Comparison of ENCODE assay signal across 8 cellular contexts in the genomic region with DNA sequence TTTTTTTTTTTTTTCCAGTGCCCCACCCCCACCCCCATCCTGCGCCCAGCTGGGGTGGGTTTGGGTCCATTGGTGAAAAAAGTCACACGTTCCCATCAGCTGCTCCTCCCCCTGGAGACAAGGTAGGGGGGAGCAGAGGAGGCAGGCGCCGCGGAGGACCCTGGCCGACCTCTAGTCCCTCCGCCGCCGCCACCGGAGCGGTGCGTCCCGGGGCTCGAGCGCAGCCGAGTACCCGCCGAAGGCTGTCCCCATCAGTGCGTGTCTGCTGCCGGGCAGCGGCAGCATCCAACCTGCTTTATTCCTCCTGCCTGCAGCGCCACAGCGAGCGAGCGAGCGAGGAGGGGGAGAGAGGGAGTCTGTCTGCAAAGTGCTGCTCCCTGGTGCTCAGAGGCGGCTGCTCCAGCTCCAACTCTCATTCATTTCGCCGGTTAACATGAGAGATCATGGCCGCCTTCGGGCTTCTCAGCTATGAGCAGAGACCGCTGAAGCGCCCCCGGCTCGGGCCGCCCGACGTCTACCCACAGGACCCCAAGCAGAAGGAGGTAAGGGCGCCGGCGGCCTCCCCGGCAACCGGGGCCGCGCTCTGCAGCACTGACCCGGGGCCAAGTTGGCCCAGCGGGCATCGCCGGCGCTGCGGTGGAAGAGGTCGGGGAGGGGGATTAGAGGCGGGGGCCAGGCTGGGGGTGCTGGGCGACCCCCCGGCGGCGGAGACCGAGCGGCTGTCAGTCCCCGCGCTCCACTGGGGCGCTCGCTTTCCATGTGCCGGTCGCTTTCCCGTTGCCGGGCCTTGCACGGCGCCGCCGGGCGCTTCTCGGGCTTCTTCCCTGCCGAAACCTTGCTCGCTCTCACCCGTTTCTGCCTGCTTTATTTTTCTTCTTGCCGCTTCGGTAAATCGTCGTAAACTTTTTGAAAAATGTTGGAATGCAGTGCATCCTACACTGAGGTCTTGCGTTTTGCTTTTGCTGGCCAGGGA.
A peak's percentile ranks its signal among the peaks of the same experiment; 100 is the strongest.
DNase-seq lines count a peak whose midpoint lies in the region; ATAC-seq and TF ChIP-seq lines count a peak whose summit lies in the region.

No MANE protein-coding gene starts in this region.

- H3K36me3 Mint-ChIP-seq in effector memory CD8-positive, alpha-beta T cell (ENCODE audit: insufficient read depth): peaks cover 12% of the 10 kb centered on the region
- H3K36me3 Mint-ChIP-seq in memory B cell: no peaks in the 10 kb centered on the region

- DNase-seq in AG10803 (ENCODE audit: low read depth) (peak; percentile 82), NCI-H510A (lab: John Stamatoyannopoulos, UW) (peak; percentile 63), memory B cell (ENCODE audit: low spot score in 2 of 2) (peak; percentile 37 to 38)
- DNase-seq in activated CD8-positive, alpha-beta memory T cell treated with anti-CD3 and anti-CD28 coated beads for 24 hours: peak; percentile 84
- peak; percentile 12 to 40 (median 38) for DNase-seq in effector memory CD8-positive, alpha-beta T cell
- peak; percentile 49 to 65 (median 50) for DNase-seq in stimulated activated CD4-positive, alpha-beta T cell treated with anti-CD3 and anti-CD28 coated beads, TNF-alpha, amount 100 ng/mL, for 48 hours (ENCODE audit: low read depth in 3 of 3)

- ATAC-seq in GM19043 (IDR thresholded peaks at IDR 0.05; ENCODE audit: low read depth, unreplicated experiment) (peak; percentile 61), HG03432 (IDR thresholded peaks at IDR 0.05; ENCODE audit: unreplicated experiment) (peak; percentile 75), memory B cell (ENCODE audit: low read depth) (peak; percentile 81)
- ATAC-seq in effector memory CD8-positive, alpha-beta T cell (replicated peaks): peak; percentile 81

- peak overlapping the region; percentile 49 for H3K4me3 ChIP-seq in AG10803 (ENCODE audit: low read length)

- H3K9me3 Mint-ChIP-seq in effector memory CD8-positive, alpha-beta T cell: no peaks in the 10 kb centered on the region
- H3K9me3 Mint-ChIP-seq in memory B cell: no peaks in the 10 kb centered on the region

- TF ChIP-seq CTCF in AG10803 (conservative IDR thresholded peaks at IDR 0.05; ENCODE audit: low read length): peak; percentile 68

- peaks cover 49 to 68% of the 10 kb centered on the region in 2 donors for H3K27me3 Mint-ChIP-seq in effector memory CD8-positive, alpha-beta T cell
- H3K27me3 Mint-ChIP-seq in memory B cell: peaks cover 19% of the 10 kb centered on the region

- peak overlapping the region; percentile 79 to 89 for H3K4me3 Mint-ChIP-seq in effector memory CD8-positive, alpha-beta T cell
- peak overlapping the region; percentile 87 for H3K4me3 Mint-ChIP-seq in memory B cell

- peaks cover 0 to 11% of the 10 kb centered on the region in 2 donors for H3K4me1 Mint-ChIP-seq in effector memory CD8-positive, alpha-beta T cell (ENCODE audit: low read depth in 2 of 2)
- peaks cover 4% of the 10 kb centered on the region for H3K4me1 Mint-ChIP-seq in memory B cell

- H3K27ac Mint-ChIP-seq in effector memory CD8-positive, alpha-beta T cell: peak overlapping the region in 1 of 2 donors; percentile 86
- H3K27ac Mint-ChIP-seq in memory B cell: peak overlapping the region; percentile 38

Comparison
In these comparisons a context has a peak if more than half of its experiments do, and no peak if none do; other contexts are left out.
1. Peak in every context shown above with its lines: DNase-seq, ATAC-seq and H3K4me3 ChIP-seq.